ENCODE assay signal across 1 cellular context in the genomic region with DNA sequence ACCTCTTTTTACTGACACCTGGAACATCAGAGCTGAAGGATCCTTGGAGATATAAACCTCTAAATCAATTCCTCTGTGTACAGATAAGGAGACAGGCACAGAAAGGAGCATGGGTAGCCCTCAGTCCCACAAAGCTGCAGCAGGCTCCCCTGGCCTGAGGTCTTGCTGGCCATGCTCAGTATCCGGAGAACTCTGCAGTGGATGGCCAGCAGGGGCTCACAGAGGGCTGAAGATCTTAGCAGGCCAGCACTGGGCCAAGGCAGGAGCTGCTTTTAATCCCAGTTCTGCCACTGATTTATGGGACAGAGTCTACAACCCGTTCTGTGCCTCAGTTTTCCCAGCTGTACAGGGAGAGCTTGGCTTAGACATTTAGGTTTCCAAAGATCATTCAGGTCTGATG.
TF ChIP-seq lines count a peak whose summit lies in the region.

No MANE protein-coding gene starts in this region.

TF ChIP-seq in K562, 482 proteins besides CTCF, POLR2A, EP300 and RAD21 (continued from another document):
- TF ChIP-seq, protein P1, sequence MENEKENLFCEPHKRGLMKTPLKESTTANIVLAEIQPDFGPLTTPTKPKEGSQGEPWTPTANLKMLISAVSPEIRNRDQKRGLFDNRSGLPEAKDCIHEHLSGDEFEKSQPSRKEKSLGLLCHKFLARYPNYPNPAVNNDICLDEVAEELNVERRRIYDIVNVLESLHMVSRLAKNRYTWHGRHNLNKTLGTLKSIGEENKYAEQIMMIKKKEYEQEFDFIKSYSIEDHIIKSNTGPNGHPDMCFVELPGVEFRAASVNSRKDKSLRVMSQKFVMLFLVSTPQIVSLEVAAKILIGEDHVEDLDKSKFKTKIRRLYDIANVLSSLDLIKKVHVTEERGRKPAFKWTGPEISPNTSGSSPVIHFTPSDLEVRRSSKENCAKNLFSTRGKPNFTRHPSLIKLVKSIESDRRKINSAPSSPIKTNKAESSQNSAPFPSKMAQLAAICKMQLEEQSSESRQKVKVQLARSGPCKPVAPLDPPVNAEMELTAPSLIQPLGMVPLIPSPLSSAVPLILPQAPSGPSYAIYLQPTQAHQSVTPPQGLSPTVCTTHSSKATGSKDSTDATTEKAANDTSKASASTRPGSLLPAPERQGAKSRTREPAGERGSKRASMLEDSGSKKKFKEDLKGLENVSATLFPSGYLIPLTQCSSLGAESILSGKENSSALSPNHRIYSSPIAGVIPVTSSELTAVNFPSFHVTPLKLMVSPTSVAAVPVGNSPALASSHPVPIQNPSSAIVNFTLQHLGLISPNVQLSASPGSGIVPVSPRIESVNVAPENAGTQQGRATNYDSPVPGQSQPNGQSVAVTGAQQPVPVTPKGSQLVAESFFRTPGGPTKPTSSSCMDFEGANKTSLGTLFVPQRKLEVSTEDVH (IDR thresholded peaks at IDR 0.05; ENCODE audit: low read depth, partially characterized antibody), result no peak
- TF ChIP-seq ZNF77 (CRISPR knock-in tag; IDR thresholded peaks at IDR 0.05) (no peak), BHLHE40 (IDR thresholded peaks at IDR 0.05; ENCODE audit: low read length) (no peak), SP1 (CRISPR knock-in tag; IDR thresholded peaks at IDR 0.05) (no peak), SNRNP70 (optimal IDR thresholded peaks at IDR 0.05; ENCODE audit: low read depth, low read length) (no peak), ETS2 (tag; IDR thresholded peaks at IDR 0.05; ENCODE audit: borderline replicate concordance, poor library complexity, severe bottlenecking) (no peak), ZNF436 (CRISPR knock-in tag; IDR thresholded peaks at IDR 0.05) (no peak), ZNF75A (CRISPR knock-in tag; IDR thresholded peaks at IDR 0.05) (no peak), FOXM1 (IDR thresholded peaks at IDR 0.05; ENCODE audit: low read depth) (no peak), FOXM1 (CRISPR knock-in tag; IDR thresholded peaks at IDR 0.05; ENCODE audit: low read depth) (no peak), RBM15 (IDR thresholded peaks at IDR 0.05; ENCODE audit: insufficient read depth, low read length) (no peak), CCAR2 (IDR thresholded peaks at IDR 0.05; ENCODE audit: low read depth, low read length) (no peak), HNRNPL (IDR thresholded peaks at IDR 0.05; ENCODE audit: low read depth, low read length) (no peak), HDAC3 (IDR thresholded peaks at IDR 0.05; ENCODE audit: borderline replicate concordance, partially characterized antibody) (no peak)
- TF ChIP-seq, protein P2, sequence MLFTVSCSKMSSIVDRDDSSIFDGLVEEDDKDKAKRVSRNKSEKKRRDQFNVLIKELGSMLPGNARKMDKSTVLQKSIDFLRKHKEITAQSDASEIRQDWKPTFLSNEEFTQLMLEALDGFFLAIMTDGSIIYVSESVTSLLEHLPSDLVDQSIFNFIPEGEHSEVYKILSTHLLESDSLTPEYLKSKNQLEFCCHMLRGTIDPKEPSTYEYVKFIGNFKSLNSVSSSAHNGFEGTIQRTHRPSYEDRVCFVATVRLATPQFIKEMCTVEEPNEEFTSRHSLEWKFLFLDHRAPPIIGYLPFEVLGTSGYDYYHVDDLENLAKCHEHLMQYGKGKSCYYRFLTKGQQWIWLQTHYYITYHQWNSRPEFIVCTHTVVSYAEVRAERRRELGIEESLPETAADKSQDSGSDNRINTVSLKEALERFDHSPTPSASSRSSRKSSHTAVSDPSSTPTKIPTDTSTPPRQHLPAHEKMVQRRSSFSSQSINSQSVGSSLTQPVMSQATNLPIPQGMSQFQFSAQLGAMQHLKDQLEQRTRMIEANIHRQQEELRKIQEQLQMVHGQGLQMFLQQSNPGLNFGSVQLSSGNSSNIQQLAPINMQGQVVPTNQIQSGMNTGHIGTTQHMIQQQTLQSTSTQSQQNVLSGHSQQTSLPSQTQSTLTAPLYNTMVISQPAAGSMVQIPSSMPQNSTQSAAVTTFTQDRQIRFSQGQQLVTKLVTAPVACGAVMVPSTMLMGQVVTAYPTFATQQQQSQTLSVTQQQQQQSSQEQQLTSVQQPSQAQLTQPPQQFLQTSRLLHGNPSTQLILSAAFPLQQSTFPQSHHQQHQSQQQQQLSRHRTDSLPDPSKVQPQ (CRISPR knock-in tag; IDR thresholded peaks at IDR 0.05; ENCODE audit: borderline replicate concordance), result no peak
- TF ChIP-seq, protein P3, sequence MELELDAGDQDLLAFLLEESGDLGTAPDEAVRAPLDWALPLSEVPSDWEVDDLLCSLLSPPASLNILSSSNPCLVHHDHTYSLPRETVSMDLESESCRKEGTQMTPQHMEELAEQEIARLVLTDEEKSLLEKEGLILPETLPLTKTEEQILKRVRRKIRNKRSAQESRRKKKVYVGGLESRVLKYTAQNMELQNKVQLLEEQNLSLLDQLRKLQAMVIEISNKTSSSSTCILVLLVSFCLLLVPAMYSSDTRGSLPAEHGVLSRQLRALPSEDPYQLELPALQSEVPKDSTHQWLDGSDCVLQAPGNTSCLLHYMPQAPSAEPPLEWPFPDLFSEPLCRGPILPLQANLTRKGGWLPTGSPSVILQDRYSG (tag; conservative IDR thresholded peaks at IDR 0.05; ENCODE audit: low read depth), result no peak
